In the genomic region with DNA sequence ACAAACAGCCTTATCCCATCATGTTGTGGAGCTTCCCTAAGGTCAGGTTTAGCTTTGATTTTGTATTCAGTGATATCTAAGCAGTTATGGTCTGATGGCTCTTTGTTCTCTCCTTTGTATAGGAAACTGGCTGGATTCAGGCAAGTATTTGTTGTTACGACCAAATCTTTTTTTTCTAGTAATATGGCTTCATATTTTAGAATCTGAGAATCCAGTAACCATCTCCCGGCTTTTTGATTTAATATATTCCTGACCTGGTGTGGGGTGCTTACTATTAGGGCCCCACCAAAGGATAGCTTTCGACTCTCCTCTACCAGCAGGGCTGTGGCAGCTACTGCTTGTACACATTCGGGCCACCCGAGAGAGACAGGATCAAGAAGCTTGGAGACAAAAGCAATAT, we compare ENCODE assay signal across 24 cellular contexts.
"Had no signal": no experiment of that assay in that cellular context is flagged by ENCODE, and none has a peak within 500 bp of the region (broad histone marks: within the 10 kb centered on the region; RNA-seq: fewer than 3 reads in every experiment).

No MANE protein-coding gene starts in this region.

- H3K9me3 ChIP-seq: adrenal gland, SJCRH30, SK-N-SH had no signal

- H3K4me1 ChIP-seq: SJCRH30 had no signal

- DNase-seq: activated CD4-positive, alpha-beta memory T cell treated with anti-CD3 and anti-CD28 coated beads, Interleukin-2, amount 10 ng/mL, durations not matched to agents 7 days and 5 days; activated CD4-positive, alpha-beta T cell treated with anti-CD3 and anti-CD28 coated beads for 36 hours; activated CD4-positive, alpha-beta T cell treated with anti-CD3 and anti-CD28 coated beads, Interleukin-2, amount 50 U/mL, for 1 hour; activated gamma-delta T cell treated with Interleukin-2 at 50 U/mL for 16 hours; activated naive CD4-positive, alpha-beta T cell treated with anti-CD3 and anti-CD28 coated beads, Interleukin-2, amount 50 U/mL, for 16 hours; activated naive CD8-positive, alpha-beta T cell treated with anti-CD3 and anti-CD28 coated beads, Interleukin-2, amount 10 ng/mL, durations not matched to agents 7 days and 5 days; activated T-cell treated with anti-CD3 and anti-CD28 coated beads for 4 hours; activated T-cell treated with anti-CD3 and anti-CD28 coated beads, Interleukin-2, amount 50 U/mL, for 48 hours; adrenal gland; caudate nucleus; NCI-H1694; NCI-H2029; NCI-H345; NCI-H510A; NCI-H526 treated with DMSO at 0.1 percent for 48 hours; NCI-H82; RPMI8226; SJCRH30; SK-N-SH; T-helper 1 cell; WERI-Rb-1 had no signal

- H3K4me3 ChIP-seq: adrenal gland, SJCRH30 had no signal

- ATAC-seq: activated CD4-positive, alpha-beta T cell treated with anti-CD3 and anti-CD28 coated beads for 36 hours; Panc1; Right ventricle myocardium inferior had no signal

- H3K4me2 ChIP-seq: SK-N-SH had no signal

- H3K27me3 Mint-ChIP-seq: activated CD4-positive, alpha-beta memory T cell treated with anti-CD3 and anti-CD28 coated beads, Interleukin-2, amount 10 ng/mL, durations not matched to agents 7 days and 5 days; activated CD4-positive, alpha-beta T cell treated with anti-CD3 and anti-CD28 coated beads for 36 hours; activated naive CD8-positive, alpha-beta T cell treated with anti-CD3 and anti-CD28 coated beads, Interleukin-2, amount 10 ng/mL, durations not matched to agents 7 days and 5 days had no signal

- H3K36me3 ChIP-seq: adrenal gland, SJCRH30, WERI-Rb-1 had no signal

- H3K27ac ChIP-seq: adrenal gland, SJCRH30, WERI-Rb-1 had no signal

- H3K27ac Mint-ChIP-seq: activated CD4-positive, alpha-beta memory T cell treated with anti-CD3 and anti-CD28 coated beads, Interleukin-2, amount 10 ng/mL, durations not matched to agents 7 days and 5 days; activated CD4-positive, alpha-beta T cell treated with anti-CD3 and anti-CD28 coated beads for 36 hours; activated naive CD8-positive, alpha-beta T cell treated with anti-CD3 and anti-CD28 coated beads, Interleukin-2, amount 10 ng/mL, durations not matched to agents 7 days and 5 days; activated T-helper 2 cell treated with anti-CD3 and anti-CD28 coated beads, Interferon-gamma antibody, Interleukin-2, Interleukin-4, amounts not matched to agents 10 μg/mL and 5 μg/mL and 100 μg/mL, durations not matched to agents 14 hours and 24 hours and 36 hours had no signal

- H3K9ac ChIP-seq: SK-N-SH had no signal

- H3K27me3 ChIP-seq: adrenal gland, SJCRH30 had no signal

- H3K4me3 Mint-ChIP-seq: activated CD4-positive, alpha-beta memory T cell treated with anti-CD3 and anti-CD28 coated beads, Interleukin-2, amount 10 ng/mL, durations not matched to agents 7 days and 5 days; activated CD4-positive, alpha-beta T cell treated with anti-CD3 and anti-CD28 coated beads for 36 hours; activated naive CD8-positive, alpha-beta T cell treated with anti-CD3 and anti-CD28 coated beads, Interleukin-2, amount 10 ng/mL, durations not matched to agents 7 days and 5 days had no signal
